22 cellular contexts compared by ENCODE assay signal in genomic region chr13:110034031-110034430, GRCh38.
"Had no signal": no experiment of that assay in that cellular context is flagged by ENCODE, and none has a peak within 500 bp of the region (broad histone marks: within the 10 kb centered on the region; RNA-seq: fewer than 3 reads in every experiment).

No MANE protein-coding gene starts in this region.

- DNase-seq: hippocampal formation; kidney; left colon; left ventricle myocardium inferior; mesendoderm; naive B cell; natural killer cell; ovary; right lobe of liver; stimulated activated CD4-positive, alpha-beta T cell treated with anti-CD3 and anti-CD28 coated beads, Interleukin-1b, Interleukin-23, amount 100 ng/mL, for 48 hours; stimulated activated CD4-positive, alpha-beta T cell treated with anti-CD3 and anti-CD28 coated beads, Interleukin-2, amount 100 ng/mL, for 48 hours; stimulated activated CD4-positive, alpha-beta T cell treated with anti-CD3 and anti-CD28 coated beads, Interleukin-4, amount 100 ng/mL, for 4 hours; stimulated activated CD8-positive, alpha-beta memory T cell treated with anti-CD3 and anti-CD28 coated beads, Interleukin-4, amount 100 ng/mL, for 48 hours; stimulated activated naive CD4-positive, alpha-beta T cell treated with Interleukin-2 at 50 U/mL for 16 hours; stimulated activated naive CD8-positive, alpha-beta T cell treated with anti-CD3 and anti-CD28 coated beads, Interleukin-15, amount 100 ng/mL, for 72 hours; substantia nigra; uterus had no signal

- H3K4me3 ChIP-seq: left ventricle myocardium inferior, lung, ovary, right atrium auricular region, right lobe of liver, smooth muscle cell, tibial nerve, uterus had no signal

- FAIRE-seq: kidney had no signal

- H3K27ac ChIP-seq: left ventricle myocardium inferior, ovary, right atrium auricular region, right lobe of liver, tibial nerve, uterus had no signal

- H3K4me1 ChIP-seq: left ventricle myocardium inferior, right atrium auricular region, tibial nerve, uterus had no signal

- ATAC-seq: left colon; natural killer cell; right lobe of liver; stimulated activated memory B cell treated with anti-CD40 and anti-IgM and Interleukin-4, amounts not matched to agents 10 μg/mL and 1 μg/mL and 100 μg/mL, for 72 hours; stimulated activated naive CD8-positive, alpha-beta T cell treated with anti-CD3 and anti-CD28 coated beads, Interleukin-15, amount 100 ng/mL, for 72 hours had no signal

- H3K4me2 ChIP-seq: smooth muscle cell had no signal

- H3K36me3 ChIP-seq: left ventricle myocardium inferior, ovary, right atrium auricular region, right lobe of liver, tibial nerve, uterus had no signal

- H3K9me3 ChIP-seq: left ventricle myocardium inferior, ovary, right atrium auricular region, right lobe of liver, tibial nerve, uterus had no signal

- H3K27me3 ChIP-seq: ovary, right atrium auricular region, right lobe of liver, tibial nerve, uterus had no signal
